Comparison of ENCODE assay signal across 22 cellular contexts in genomic region chr2:18856766-18857165, GRCh38.
DNase-seq lines count a peak whose midpoint lies in the region; ATAC-seq and TF ChIP-seq lines count a peak whose summit lies in the region.
"Had no signal": no experiment of that assay in that cellular context is flagged by ENCODE, and none has a peak within 500 bp of the region (broad histone marks: within the 10 kb centered on the region; RNA-seq: fewer than 3 reads in every experiment).

No MANE protein-coding gene starts in this region.

- intact Hi-C loops in posterior cingulate gyrus (cut with DNase I): no loop called here
- intact Hi-C loops in Right ventricle myocardium inferior (cut with DNase I): no loop called here

- in situ Hi-C loops in astrocyte of the cerebellum (cut with HindIII; ENCODE audit: low sequenced_read_pairs): no loop called here

- DNase-seq in BJ (ENCODE audit: low read depth): peak; percentile 37
- peak; percentile 5 for DNase-seq in HCEC 1CT
- peak; percentile 3 for DNase-seq in astrocyte of the cerebellum (ENCODE audit: low read depth)
- DNase-seq in foreskin fibroblast: peak; percentile 18 to 42
- no peak for DNase-seq in posterior cingulate gyrus
- no peak for DNase-seq in activated CD4-positive, alpha-beta T cell treated with anti-CD3 and anti-CD28 coated beads, Interleukin-2, amount 50 U/mL, for 4 hours
- DNase-seq in Right ventricle myocardium inferior (ENCODE audit: missing footprints): no peak
- DNase-seq: Caco-2; CD4-positive, alpha-beta memory T cell; DMS 273 treated with DMSO at 0.1 percent for 48 hours; DMS79 treated with DMSO at 0.1 percent for 48 hours; MG63; NCI-H1417; NCI-H187; NCI-H446 treated with DMSO at 0.1 percent for 48 hours; NCI-H526 treated with DMSO at 0.1 percent for 48 hours; RPMI8226; SHP77 treated with DMSO at 0.1 percent for 48 hours; T-cell had no signal

- POLR2A ChIA-PET in BJ (lab: Charles Lee): no interaction called here

- H3K36me3 ChIP-seq in BJ (ENCODE audit: control insufficient read depth, insufficient read depth, low read length): no peaks in the 10 kb centered on the region
- H3K36me3 ChIP-seq: BLaER1 treated with 17β-estradiol and CSF1 and Interleukin-3, amounts not matched to agents 10 nM and 100 nM; MG63 had no signal

- no peak for ATAC-seq in Right ventricle myocardium inferior
- ATAC-seq: A549, T-cell had no signal

- H3K27me3 ChIP-seq in BJ (ENCODE audit: control insufficient read depth, insufficient read depth, low read length): no peaks in the 10 kb centered on the region
- H3K27me3 ChIP-seq: BLaER1 treated with 17β-estradiol and CSF1 and Interleukin-3, amounts not matched to agents 10 nM and 100 nM; MG63 had no signal

- CTCF ChIA-PET in BJ (lab: Yijun Ruan, JAX): no interaction called here

- H3K4me3 ChIP-seq in BJ (ENCODE audit: low read depth, low read length): no peak overlapping the region
- no peak overlapping the region for H3K4me3 ChIP-seq in astrocyte of the cerebellum (ENCODE audit: low read depth, low read length)
- H3K4me3 ChIP-seq in foreskin fibroblast (ENCODE audit: low read depth in 1 of 2, low read length in 2 of 2): no peak overlapping the region
- H3K4me3 ChIP-seq: A549; BLaER1 treated with 17β-estradiol and CSF1 and Interleukin-3, amounts not matched to agents 10 nM and 100 nM; MG63; SK-N-MC had no signal

- TF ChIP-seq CTCF in BJ (IDR thresholded peaks at IDR 0.05; ENCODE audit: insufficient read depth, low read depth, low read length): no peak
- no peak for TF ChIP-seq CTCF in astrocyte of the cerebellum (IDR thresholded peaks at IDR 0.05; ENCODE audit: low read depth, low read length, missing control alignments)
- no peak for TF ChIP-seq CTCF in foreskin fibroblast (IDR thresholded peaks at IDR 0.05; ENCODE audit: low read depth, low read length)

Comparison
In these comparisons a context has a peak if more than half of its experiments do, and no peak if none do; other contexts are left out.
1. DNase-seq: peak in BJ (single experiment), HCEC 1CT (single experiment), astrocyte of the cerebellum (single experiment) and foreskin fibroblast (2 of 2); none in posterior cingulate gyrus (0 of 10), activated CD4-positive, alpha-beta T cell treated with anti-CD3 and anti-CD28 coated beads, Interleukin-2, amount 50 U/mL, for 4 hours (0 of 2) and Right ventricle myocardium inferior (single experiment).